25 cellular contexts compared by ENCODE assay signal in the genomic region with DNA sequence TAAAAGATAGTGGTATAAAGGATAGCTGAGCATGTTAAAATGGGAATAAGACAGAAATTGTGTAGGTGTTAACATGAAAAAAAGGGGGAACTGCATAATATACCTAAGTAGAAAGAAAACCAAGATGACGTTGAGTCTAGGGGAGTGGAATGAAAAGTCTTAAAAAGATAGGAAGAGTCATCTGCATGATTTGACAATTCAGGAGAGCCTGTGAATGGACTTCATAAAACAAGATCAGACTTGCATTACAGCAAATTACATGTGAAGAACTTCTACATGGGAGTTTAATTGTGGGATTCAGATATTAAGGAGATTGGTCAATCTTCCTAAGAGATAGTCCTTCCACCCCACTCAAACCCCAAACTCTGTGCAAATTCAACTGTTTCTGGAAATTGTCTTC.
A peak's percentile ranks its signal among the peaks of the same experiment; 100 is the strongest.
DNase-seq lines count a peak whose midpoint lies in the region; ATAC-seq, FAIRE-seq and TF ChIP-seq lines count a peak whose summit lies in the region.
"Had no signal": no experiment of that assay in that cellular context is flagged by ENCODE, and none has a peak within 500 bp of the region (broad histone marks: within the 10 kb centered on the region; RNA-seq: fewer than 3 reads in every experiment).

No MANE protein-coding gene starts in this region.

- dilution Hi-C loops in endothelial cell of umbilical vein (cut with MboI; ENCODE audit: extremely low pct_ligation_motif_present, low sequenced_read_pairs) (no loop called here), keratinocyte (cut with MboI; ENCODE audit: extremely low pct_ligation_motif_present, low sequenced_read_pairs) (no loop called here)

- H3K4me3 Mint-ChIP-seq in astrocyte (ENCODE audit: unreplicated experiment) (no peak overlapping the region), HFFc6 (no peak overlapping the region)
- H3K4me3 Mint-ChIP-seq: CD4-positive, alpha-beta memory T cell; IgD-negative memory B cell had no signal

- intact Hi-C loops in endothelial cell of umbilical vein (cut with micrococcal nuclease) (no loop called here), A673 (cut with micrococcal nuclease; ENCODE audit: unreplicated experiment) (no loop called here)

- H3K36me3 ChIP-seq in astrocyte (ENCODE audit: insufficient read depth, low read length) (no peaks in the 10 kb centered on the region), endothelial cell of umbilical vein (ENCODE audit: control insufficient read depth in 2 of 2, extremely low read depth in 1 of 2, insufficient read depth in 2 of 2, low read length in 2 of 2) (no peaks in the 10 kb centered on the region), keratinocyte (ENCODE audit: control insufficient read depth in 2 of 2, extremely low read depth in 1 of 2, insufficient read depth in 2 of 2, low read length in 2 of 2) (no peaks in the 10 kb centered on the region), A673 (ENCODE audit: insufficient read depth, low read length, poor library complexity, severe bottlenecking) (peaks cover 27% of the 10 kb centered on the region), upper lobe of left lung (no peaks in the 10 kb centered on the region)

- H3K79me2 ChIP-seq in astrocyte (ENCODE audit: insufficient read depth, low read length) (no peaks in the 10 kb centered on the region), endothelial cell of umbilical vein (ENCODE audit: control insufficient read depth, insufficient read depth, low read length) (no peaks in the 10 kb centered on the region), keratinocyte (ENCODE audit: control insufficient read depth, insufficient read depth, low read length) (no peaks in the 10 kb centered on the region)

- H3K27ac Mint-ChIP-seq in astrocyte (ENCODE audit: unreplicated experiment) (no peak overlapping the region), HFFc6 (no peak overlapping the region)
- H3K27ac Mint-ChIP-seq: CD4-positive, alpha-beta memory T cell; IgD-negative memory B cell had no signal

- no peaks in the 10 kb centered on the region for H3K9me3 ChIP-seq in astrocyte (ENCODE audit: insufficient read depth, low read depth, low read length)
- no peaks in the 10 kb centered on the region for H3K9me3 ChIP-seq in endothelial cell of umbilical vein (replicated peaks; ENCODE audit: control insufficient read depth, insufficient read depth, low read length)
- no peaks in the 10 kb centered on the region for H3K9me3 ChIP-seq in keratinocyte (ENCODE audit: control insufficient read depth, low read depth, low read length)
- no peaks in the 10 kb centered on the region for H3K9me3 ChIP-seq in A673 (ENCODE audit: low read depth, low read length, poor library complexity, severe bottlenecking)
- no peaks in the 10 kb centered on the region for H3K9me3 ChIP-seq in upper lobe of left lung

- WGBS in upper lobe of left lung, 2 donors, result 84 to 89% methylated on average over 1 of the region's 1 CpG

- H3K4me2 ChIP-seq in astrocyte (ENCODE audit: low read length) (no peak overlapping the region), endothelial cell of umbilical vein (ENCODE audit: insufficient read depth, low read length) (no peak overlapping the region), keratinocyte (ENCODE audit: control insufficient read depth, extremely low read depth, insufficient read depth, low read depth, low read length) (peak overlapping the region; percentile 29)

- H4K20me1 ChIP-seq in astrocyte (ENCODE audit: insufficient read depth, low read length) (no peaks in the 10 kb centered on the region), endothelial cell of umbilical vein (replicated peaks; ENCODE audit: control insufficient read depth, extremely low read depth, insufficient read depth, low read length) (no peaks in the 10 kb centered on the region), keratinocyte (ENCODE audit: control insufficient read depth, extremely low read depth, insufficient read depth, low read length) (no peaks in the 10 kb centered on the region)

- H3K27ac ChIP-seq in RWPE1 (no peak overlapping the region), astrocyte (ENCODE audit: low read depth, low read length) (no peak overlapping the region), endothelial cell of umbilical vein (ENCODE audit: insufficient read depth, low read depth, low read length) (peak overlapping the region; percentile 80), keratinocyte (ENCODE audit: control insufficient read depth, insufficient read depth, low read length) (peak overlapping the region; percentile 57), A673 (ENCODE audit: low read depth, low read length, poor library complexity, severe bottlenecking) (no peak overlapping the region), upper lobe of left lung (no peak overlapping the region)
- H3K27ac ChIP-seq: C4-2B had no signal

- H3K27me3 ChIP-seq in astrocyte (ENCODE audit: insufficient read depth, low read length) (no peaks in the 10 kb centered on the region), endothelial cell of umbilical vein (ENCODE audit: control insufficient read depth in 2 of 2, insufficient read depth in 2 of 2, low read length in 2 of 2) (no peaks in the 10 kb centered on the region), keratinocyte (ENCODE audit: control insufficient read depth, extremely low read depth, insufficient read depth, low read length) (no peaks in the 10 kb centered on the region), A673 (replicated peaks; ENCODE audit: insufficient read depth, low read depth, low read length, poor library complexity) (no peaks in the 10 kb centered on the region), upper lobe of left lung (no peaks in the 10 kb centered on the region)

- TF ChIP-seq POLR2A in endothelial cell of umbilical vein (IDR thresholded peaks at IDR 0.05; ENCODE audit: low read depth, low read length) (no peak), upper lobe of left lung (IDR thresholded peaks at IDR 0.05) (no peak)

- TF ChIP-seq CTCF in RWPE1 (conservative IDR thresholded peaks at IDR 0.05; ENCODE audit: low read depth) (no peak), astrocyte (IDR thresholded peaks at IDR 0.05; ENCODE audit: insufficient read depth, low read depth, low read length) (no peak), endothelial cell of umbilical vein (IDR thresholded peaks at IDR 0.05; ENCODE audit: extremely low read depth in 1 of 2, insufficient read depth in 1 of 2, low read depth in 1 of 2, low read length in 2 of 2) (no peak), keratinocyte (optimal IDR thresholded peaks at IDR 0.05 in 1 of 3, IDR thresholded peaks at IDR 0.05 in 1 of 3, conservative IDR thresholded peaks at IDR 0.05 in 1 of 3; ENCODE audit: extremely low read depth in 1 of 3, insufficient read depth in 2 of 3, low read length in 3 of 3) (no peak), A673 (conservative IDR thresholded peaks at IDR 0.05; ENCODE audit: low read depth, low read length) (no peak), HFFc6 (IDR thresholded peaks at IDR 0.05) (no peak), upper lobe of left lung (IDR thresholded peaks at IDR 0.05) (no peak)

- no peak for TF ChIP-seq EP300 in upper lobe of left lung (IDR thresholded peaks at IDR 0.05)

- BruUV-seq in endothelial cell of umbilical vein (replicated peaks; lab: Mats Ljungman, UMichigan) (no TSS peak), A673 (replicated peaks; lab: Mats Ljungman, UMichigan) (no TSS peak)

- H2AFZ ChIP-seq in astrocyte (ENCODE audit: low read depth, low read length), result no peak overlapping the region
- no peak overlapping the region for H2AFZ ChIP-seq in endothelial cell of umbilical vein (ENCODE audit: low read depth, low read length)
- no peak overlapping the region for H2AFZ ChIP-seq in keratinocyte (ENCODE audit: control insufficient read depth, low read length)

- DNase-seq in RWPE1 (ENCODE audit: low spot score) (peak; percentile 28), astrocyte (ENCODE audit: low read depth) (no peak), endothelial cell of umbilical vein (ENCODE audit: low read depth, low spot score) (peak; percentile 4), keratinocyte (ENCODE audit: low read depth, low spot score) (no peak), A673 (ENCODE audit: low spot score) (no peak), NCI-H524 (lab: John Stamatoyannopoulos, UW) (no peak), HFFc6 (no peak), upper lobe of left lung (no peak)
- DNase-seq: AML-193; Calu3; CD4-positive, alpha-beta memory T cell; DMS 273 treated with DMSO at 0.1 percent for 48 hours; DMS53; DND-41; GOT3; H7; KBM-7 had no signal

- H3K9me3 Mint-ChIP-seq in astrocyte (ENCODE audit: unreplicated experiment), result no peaks in the 10 kb centered on the region
- no peaks in the 10 kb centered on the region for H3K9me3 Mint-ChIP-seq in HFFc6
- H3K9me3 Mint-ChIP-seq: IgD-negative memory B cell had no signal

- ATAC-seq in upper lobe of left lung (ENCODE audit: low FRiP score in 2 of 2), result no peak
- ATAC-seq: HCT116, HepG2 had no signal

- H3K36me3 Mint-ChIP-seq in astrocyte (ENCODE audit: low read depth, unreplicated experiment), result peaks cover 8% of the 10 kb centered on the region
- no peaks in the 10 kb centered on the region; the same call in 1 of the 2 replicates for H3K36me3 Mint-ChIP-seq in HFFc6 (ENCODE audit: low read depth)
- H3K36me3 Mint-ChIP-seq: CD4-positive, alpha-beta memory T cell had no signal

- H3K9me1 ChIP-seq in endothelial cell of umbilical vein (replicated peaks; ENCODE audit: control insufficient read depth, extremely low read depth, insufficient read depth, low read length), result no peaks in the 10 kb centered on the region
- H3K9me1 ChIP-seq in keratinocyte (ENCODE audit: control insufficient read depth, extremely low read depth, insufficient read depth, low read length), result no peaks in the 10 kb centered on the region

- H3K4me1 ChIP-seq in astrocyte (ENCODE audit: insufficient read depth, low read length) (no peaks in the 10 kb centered on the region), endothelial cell of umbilical vein (ENCODE audit: control insufficient read depth, extremely low read depth, insufficient read depth, low read length) (peaks cover 36% of the 10 kb centered on the region), keratinocyte (ENCODE audit: control insufficient read depth, extremely low read depth, insufficient read depth, low read length) (peaks cover 31% of the 10 kb centered on the region), A673 (ENCODE audit: insufficient read depth, low read length, poor library complexity, severe bottlenecking) (peaks cover 17% of the 10 kb centered on the region), upper lobe of left lung (peaks cover 18 to 28% (median 20%) of the 10 kb centered on the region in 4 donors)

- H3K27me3 Mint-ChIP-seq in astrocyte (ENCODE audit: low read depth, unreplicated experiment) (no peaks in the 10 kb centered on the region), HFFc6 (ENCODE audit: insufficient read depth) (no peaks in the 10 kb centered on the region)

- H3K4me1 Mint-ChIP-seq in astrocyte (ENCODE audit: low read depth, unreplicated experiment) (peaks cover 9% of the 10 kb centered on the region), HFFc6 (ENCODE audit: low read depth) (peaks cover 18% of the 10 kb centered on the region)
- H3K4me1 Mint-ChIP-seq: CD4-positive, alpha-beta memory T cell; IgD-negative memory B cell had no signal

- CTCF ChIA-PET in RWPE1 (lab: Yijun Ruan, JAX), result no interaction called here
- CTCF ChIA-PET in endothelial cell of umbilical vein (lab: Charles Lee), result no interaction called here
- CTCF ChIA-PET in A673 (lab: Charles Lee), result no interaction called here

- FAIRE-seq in astrocyte (lab: Jason Lieb, UNC) (peak; percentile 56), endothelial cell of umbilical vein (lab: Jason Lieb, UNC) (no peak), keratinocyte (lab: Jason Lieb, UNC) (peak; percentile 80)
- FAIRE-seq: A204.1, G401.6, GM12891, GM19239, HepG2 had no signal

- H3K4me3 ChIP-seq in astrocyte (ENCODE audit: insufficient read depth, low read depth, low read length), result no peak overlapping the region
- H3K4me3 ChIP-seq in endothelial cell of umbilical vein (replicated peaks in 1 of 3; ENCODE audit: insufficient read depth in 1 of 3, low read depth in 1 of 3, low read length in 3 of 3), result no peak overlapping the region
- no peak overlapping the region for H3K4me3 ChIP-seq in keratinocyte (ENCODE audit: control insufficient read depth in 2 of 3, extremely low read depth in 1 of 3, insufficient read depth in 2 of 3, low read depth in 1 of 3, low read length in 3 of 3)
- no peak overlapping the region for H3K4me3 ChIP-seq in A673 (ENCODE audit: low read depth, low read length, poor library complexity, severe bottlenecking)
- H3K4me3 ChIP-seq in upper lobe of left lung, result no peak overlapping the region

- POLR2A ChIA-PET in RWPE1 (lab: Yijun Ruan, JAX; ENCODE audit: low non-redundant PET) (no interaction called here), endothelial cell of umbilical vein (lab: Charles Lee) (no interaction called here), A673 (lab: Charles Lee; ENCODE audit: low non-redundant PET) (interaction anchor here (0.7 kb wide), 1 partner anchor 232 kb away, joined by 3 read pairs; no protein-coding TSS in a partner anchor)

- H3K9ac ChIP-seq in astrocyte (ENCODE audit: low read length) (no peak overlapping the region), endothelial cell of umbilical vein (replicated peaks; ENCODE audit: extremely low read depth, insufficient read depth, low read length) (no peak overlapping the region), keratinocyte (ENCODE audit: control insufficient read depth, extremely low read depth, insufficient read depth, low read length) (no peak overlapping the region)

Comparison
In these comparisons a context has a peak if more than half of its experiments do, and no peak if none do; other contexts are left out.
1. DNase-seq: peak in RWPE1 (single experiment) and endothelial cell of umbilical vein (single experiment); none in astrocyte (single experiment), keratinocyte (single experiment), A673 (single experiment), NCI-H524 (0 of 2), HFFc6 (single experiment) and upper lobe of left lung (0 of 2).
2. H3K27ac ChIP-seq: peak in endothelial cell of umbilical vein (single experiment) and keratinocyte (single experiment); none in RWPE1 (single experiment), astrocyte (single experiment), A673 (single experiment) and upper lobe of left lung (0 of 4).